Comparison of ENCODE assay signal across 8 cellular contexts in genomic region chr3:62622553-62623174, GRCh38.
A peak's percentile ranks its signal among the peaks of the same experiment; 100 is the strongest.
DNase-seq lines count a peak whose midpoint lies in the region; ATAC-seq and TF ChIP-seq lines count a peak whose summit lies in the region.

No MANE protein-coding gene starts in this region.

- H3K4me3 Mint-ChIP-seq in activated T-cell treated with anti-CD3 and anti-CD28 coated beads, Interleukin-2, amount 50 U/mL, for 72 hours = no peak overlapping the region

- H3K4me1 Mint-ChIP-seq in activated T-cell treated with anti-CD3 and anti-CD28 coated beads, Interleukin-2, amount 50 U/mL, for 72 hours (ENCODE audit: low read depth) = no peaks in the 10 kb centered on the region

- ATAC-seq in lower lobe of right lung (peak; percentile 69 to 79), GM18519 (IDR thresholded peaks at IDR 0.05; ENCODE audit: low FRiP score, unreplicated experiment) (no peak)
- ATAC-seq in activated T-cell treated with anti-CD3 and anti-CD28 coated beads, Interleukin-2, amount 50 U/mL, for 72 hours (replicated peaks in 1 of 2) = no peak

- H3K9me3 Mint-ChIP-seq in activated T-cell treated with anti-CD3 and anti-CD28 coated beads, Interleukin-2, amount 50 U/mL, for 72 hours = no peaks in the 10 kb centered on the region

- CTCF ChIA-PET in HEK293 (lab: Yijun Ruan, JAX) = interaction anchor here (0.7 to 2.5 kb wide), 19 partner anchors 9 to 917 kb away, joined by 3 to 11 read pairs (median 5); no protein-coding TSS in a partner anchor

- H3K4me1 ChIP-seq in HEK293 (ENCODE audit: control insufficient read depth, insufficient read depth, low read length) (no peaks in the 10 kb centered on the region), lower lobe of right lung (no peaks in the 10 kb centered on the region)

- no peaks in the 10 kb centered on the region for H3K9me3 ChIP-seq in HEK293 (ENCODE audit: control insufficient read depth, insufficient read depth, low read depth, low read length)
- H3K9me3 ChIP-seq in lower lobe of right lung = no peaks in the 10 kb centered on the region

- peak; percentile 9; the same call in 1 of the 2 replicates for TF ChIP-seq CTCF in HEK293 (tag by site-specific recombination; IDR thresholded peaks at IDR 0.05)
- peak; percentile 45 for TF ChIP-seq CTCF in coronary artery (IDR thresholded peaks at IDR 0.05)
- peak; percentile 58 for TF ChIP-seq CTCF in lower lobe of right lung (IDR thresholded peaks at IDR 0.05)

- peaks cover 2% of the 10 kb centered on the region for H3K27me3 Mint-ChIP-seq in activated T-cell treated with anti-CD3 and anti-CD28 coated beads, Interleukin-2, amount 50 U/mL, for 72 hours (ENCODE audit: low read depth)

- no peaks in the 10 kb centered on the region for H3K27me3 ChIP-seq in lower lobe of right lung (ENCODE audit: low read depth)

- H3K4me3 ChIP-seq in HEK293 (ENCODE audit: low read depth, low read length) = no peak overlapping the region
- no peak overlapping the region for H3K4me3 ChIP-seq in coronary artery
- H3K4me3 ChIP-seq in lower lobe of right lung = no peak overlapping the region

- H3K27ac ChIP-seq in HEK293 (ENCODE audit: extremely low read depth, low read depth, low read length) (no peak overlapping the region), coronary artery (no peak overlapping the region), lower lobe of right lung (no peak overlapping the region)

- DNase-seq in G401 (ENCODE audit: low spot score) (peak; percentile 83), NCI-H748 treated with DMSO at 0.1 percent for 48 hours (lab: John Stamatoyannopoulos, UW) (peak; percentile 50), coronary artery (ENCODE audit: low spot score) (no peak), lower lobe of right lung (no peak), GDM1 (lab: John Stamatoyannopoulos, UW) (no peak)
- DNase-seq in activated T-cell treated with anti-CD3 and anti-CD28 coated beads, Interleukin-2, amount 50 U/mL, for 72 hours = no peak

- in situ Hi-C loops in G401 (cut with HindIII; ENCODE audit: low sequenced_read_pairs) = no loop called here

- POLR2A ChIA-PET in HEK293 (lab: Yijun Ruan, JAX) = no interaction called here

- intact Hi-C loops in lower lobe of right lung (cut with DNase I) = no loop called here

- H3K36me3 ChIP-seq in HEK293 (ENCODE audit: control insufficient read depth in 2 of 2, insufficient read depth in 1 of 2, low read length in 2 of 2) (no peaks in the 10 kb centered on the region), lower lobe of right lung (no peaks in the 10 kb centered on the region)

- no peaks in the 10 kb centered on the region for H3K36me3 Mint-ChIP-seq in activated T-cell treated with anti-CD3 and anti-CD28 coated beads, Interleukin-2, amount 50 U/mL, for 72 hours (ENCODE audit: insufficient read depth in 2 of 2)

- no peak overlapping the region for H3K27ac Mint-ChIP-seq in activated T-cell treated with anti-CD3 and anti-CD28 coated beads, Interleukin-2, amount 50 U/mL, for 72 hours

TF ChIP-seq in HEK293, 187 proteins besides CTCF, POLR2A, EP300 and RAD21:
- peak; percentile 86 for TF ChIP-seq TCF7L2 (IDR thresholded peaks at IDR 0.05; ENCODE audit: borderline replicate concordance, low read depth, low read length)
- TF ChIP-seq ZNF654 (tag by site-specific recombination; IDR thresholded peaks at IDR 0.05; ENCODE audit: low read depth) = peak; percentile 91
- TF ChIP-seq, protein P1, sequence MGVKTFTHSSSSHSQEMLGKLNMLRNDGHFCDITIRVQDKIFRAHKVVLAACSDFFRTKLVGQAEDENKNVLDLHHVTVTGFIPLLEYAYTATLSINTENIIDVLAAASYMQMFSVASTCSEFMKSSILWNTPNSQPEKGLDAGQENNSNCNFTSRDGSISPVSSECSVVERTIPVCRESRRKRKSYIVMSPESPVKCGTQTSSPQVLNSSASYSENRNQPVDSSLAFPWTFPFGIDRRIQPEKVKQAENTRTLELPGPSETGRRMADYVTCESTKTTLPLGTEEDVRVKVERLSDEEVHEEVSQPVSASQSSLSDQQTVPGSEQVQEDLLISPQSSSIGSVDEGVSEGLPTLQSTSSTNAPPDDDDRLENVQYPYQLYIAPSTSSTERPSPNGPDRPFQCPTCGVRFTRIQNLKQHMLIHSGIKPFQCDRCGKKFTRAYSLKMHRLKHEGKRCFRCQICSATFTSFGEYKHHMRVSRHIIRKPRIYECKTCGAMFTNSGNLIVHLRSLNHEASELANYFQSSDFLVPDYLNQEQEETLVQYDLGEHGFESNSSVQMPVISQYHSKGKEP (tag by site-specific recombination; IDR thresholded peaks at IDR 0.05) = peak; percentile 57
- TF ChIP-seq ZNF23 (tag by site-specific recombination; IDR thresholded peaks at IDR 0.05; ENCODE audit: borderline replicate concordance) = no peak
- TF ChIP-seq ZNF660 (tag by site-specific recombination; IDR thresholded peaks at IDR 0.05) = peak; percentile 44; the same call in 1 of the 2 replicates
- TF ChIP-seq KLF7 (tag by site-specific recombination; IDR thresholded peaks at IDR 0.05; ENCODE audit: borderline replicate concordance) = no peak

Comparison
In these comparisons a context has a peak if more than half of its experiments do, and no peak if none do; other contexts are left out.
1. DNase-seq: peak in G401 (single experiment) and NCI-H748 treated with DMSO at 0.1 percent for 48 hours (single experiment); none in coronary artery (single experiment), lower lobe of right lung (single experiment), GDM1 (single experiment) and activated T-cell treated with anti-CD3 and anti-CD28 coated beads, Interleukin-2, amount 50 U/mL, for 72 hours (0 of 2).
2. ATAC-seq: peak in lower lobe of right lung (2 of 2); none in activated T-cell treated with anti-CD3 and anti-CD28 coated beads, Interleukin-2, amount 50 U/mL, for 72 hours (0 of 2) and GM18519 (single experiment).
3. Peak in every context shown above with its lines, with median percentiles within 50 percentile points of each other: CTCF ChIP-seq.